Comparison of ENCODE assay signal across 1 cellular context in the genomic region with DNA sequence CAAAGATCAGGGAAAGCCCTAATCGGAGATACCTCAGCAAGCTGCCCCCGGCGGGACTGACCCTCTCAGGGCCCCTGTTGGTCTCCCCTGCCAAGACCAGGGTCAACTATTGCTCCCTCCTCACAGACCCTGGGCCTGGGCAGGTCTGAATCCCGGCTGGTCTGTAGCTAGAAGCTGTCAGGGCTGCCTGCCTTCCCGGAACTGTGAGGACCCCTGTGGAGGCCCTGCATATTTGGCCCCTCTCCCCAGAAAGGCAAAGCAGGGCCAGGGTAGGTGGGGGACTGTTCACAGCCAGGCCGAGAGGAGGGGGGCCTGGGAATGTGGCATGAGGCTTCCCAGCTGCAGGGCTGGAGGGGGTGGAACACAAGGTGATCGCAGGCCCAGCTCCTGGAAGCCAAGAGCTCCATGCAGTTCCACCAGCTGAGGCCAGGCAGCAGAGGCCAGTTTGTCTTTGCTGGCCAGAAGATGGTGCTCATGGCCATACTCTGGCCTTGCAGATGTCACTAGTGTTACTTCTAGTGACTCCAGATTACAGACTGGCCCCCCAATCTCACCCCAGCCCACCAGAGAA.
TF ChIP-seq lines count a peak whose summit lies in the region.

No MANE protein-coding gene starts in this region.

TF ChIP-seq in SK-N-SH treated with all-trans-retinoic acid at 6 μM for 48 hours, 23 proteins besides CTCF, POLR2A, EP300 and RAD21 (continued from another document):
- TF ChIP-seq TCF4 (CRISPR knock-in tag; IDR thresholded peaks at IDR 0.05; ENCODE audit: borderline replicate concordance) (no peak), CREB5 (CRISPR knock-in tag; IDR thresholded peaks at IDR 0.05; ENCODE audit: low read depth) (no peak), ESRRG (CRISPR knock-in tag; IDR thresholded peaks at IDR 0.05) (no peak), RARB (CRISPR knock-in tag; IDR thresholded peaks at IDR 0.05) (no peak), BACH2 (CRISPR knock-in tag; IDR thresholded peaks at IDR 0.05; ENCODE audit: borderline replicate concordance) (no peak), ISL1 (CRISPR knock-in tag; IDR thresholded peaks at IDR 0.05) (no peak), SNAI2 (CRISPR knock-in tag; IDR thresholded peaks at IDR 0.05) (no peak), ZNF70 (CRISPR knock-in tag; IDR thresholded peaks at IDR 0.05) (no peak), OSR1 (CRISPR knock-in tag; IDR thresholded peaks at IDR 0.05) (no peak), TOX (CRISPR knock-in tag; IDR thresholded peaks at IDR 0.05; ENCODE audit: borderline replicate concordance) (no peak), GLIS3 (CRISPR knock-in tag; IDR thresholded peaks at IDR 0.05) (no peak), ZFP30 (CRISPR knock-in tag; IDR thresholded peaks at IDR 0.05) (no peak)
- TF ChIP-seq, protein P1, sequence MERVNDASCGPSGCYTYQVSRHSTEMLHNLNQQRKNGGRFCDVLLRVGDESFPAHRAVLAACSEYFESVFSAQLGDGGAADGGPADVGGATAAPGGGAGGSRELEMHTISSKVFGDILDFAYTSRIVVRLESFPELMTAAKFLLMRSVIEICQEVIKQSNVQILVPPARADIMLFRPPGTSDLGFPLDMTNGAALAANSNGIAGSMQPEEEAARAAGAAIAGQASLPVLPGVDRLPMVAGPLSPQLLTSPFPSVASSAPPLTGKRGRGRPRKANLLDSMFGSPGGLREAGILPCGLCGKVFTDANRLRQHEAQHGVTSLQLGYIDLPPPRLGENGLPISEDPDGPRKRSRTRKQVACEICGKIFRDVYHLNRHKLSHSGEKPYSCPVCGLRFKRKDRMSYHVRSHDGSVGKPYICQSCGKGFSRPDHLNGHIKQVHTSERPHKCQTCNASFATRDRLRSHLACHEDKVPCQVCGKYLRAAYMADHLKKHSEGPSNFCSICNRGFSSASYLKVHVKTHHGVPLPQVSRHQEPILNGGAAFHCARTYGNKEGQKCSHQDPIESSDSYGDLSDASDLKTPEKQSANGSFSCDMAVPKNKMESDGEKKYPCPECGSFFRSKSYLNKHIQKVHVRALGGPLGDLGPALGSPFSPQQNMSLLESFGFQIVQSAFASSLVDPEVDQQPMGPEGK (CRISPR knock-in tag; IDR thresholded peaks at IDR 0.05; ENCODE audit: borderline replicate concordance) = no peak
- TF ChIP-seq, protein P2, sequence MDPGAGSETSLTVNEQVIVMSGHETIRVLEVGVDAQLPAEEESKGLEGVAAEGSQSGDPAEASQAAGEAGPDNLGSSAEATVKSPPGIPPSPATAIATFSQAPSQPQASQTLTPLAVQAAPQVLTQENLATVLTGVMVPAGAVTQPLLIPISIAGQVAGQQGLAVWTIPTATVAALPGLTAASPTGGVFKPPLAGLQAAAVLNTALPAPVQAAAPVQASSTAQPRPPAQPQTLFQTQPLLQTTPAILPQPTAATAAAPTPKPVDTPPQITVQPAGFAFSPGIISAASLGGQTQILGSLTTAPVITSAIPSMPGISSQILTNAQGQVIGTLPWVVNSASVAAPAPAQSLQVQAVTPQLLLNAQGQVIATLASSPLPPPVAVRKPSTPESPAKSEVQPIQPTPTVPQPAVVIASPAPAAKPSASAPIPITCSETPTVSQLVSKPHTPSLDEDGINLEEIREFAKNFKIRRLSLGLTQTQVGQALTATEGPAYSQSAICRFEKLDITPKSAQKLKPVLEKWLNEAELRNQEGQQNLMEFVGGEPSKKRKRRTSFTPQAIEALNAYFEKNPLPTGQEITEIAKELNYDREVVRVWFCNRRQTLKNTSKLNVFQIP (CRISPR knock-in tag; IDR thresholded peaks at IDR 0.05; ENCODE audit: borderline replicate concordance, low read depth) = no peak
- TF ChIP-seq, protein P3, sequence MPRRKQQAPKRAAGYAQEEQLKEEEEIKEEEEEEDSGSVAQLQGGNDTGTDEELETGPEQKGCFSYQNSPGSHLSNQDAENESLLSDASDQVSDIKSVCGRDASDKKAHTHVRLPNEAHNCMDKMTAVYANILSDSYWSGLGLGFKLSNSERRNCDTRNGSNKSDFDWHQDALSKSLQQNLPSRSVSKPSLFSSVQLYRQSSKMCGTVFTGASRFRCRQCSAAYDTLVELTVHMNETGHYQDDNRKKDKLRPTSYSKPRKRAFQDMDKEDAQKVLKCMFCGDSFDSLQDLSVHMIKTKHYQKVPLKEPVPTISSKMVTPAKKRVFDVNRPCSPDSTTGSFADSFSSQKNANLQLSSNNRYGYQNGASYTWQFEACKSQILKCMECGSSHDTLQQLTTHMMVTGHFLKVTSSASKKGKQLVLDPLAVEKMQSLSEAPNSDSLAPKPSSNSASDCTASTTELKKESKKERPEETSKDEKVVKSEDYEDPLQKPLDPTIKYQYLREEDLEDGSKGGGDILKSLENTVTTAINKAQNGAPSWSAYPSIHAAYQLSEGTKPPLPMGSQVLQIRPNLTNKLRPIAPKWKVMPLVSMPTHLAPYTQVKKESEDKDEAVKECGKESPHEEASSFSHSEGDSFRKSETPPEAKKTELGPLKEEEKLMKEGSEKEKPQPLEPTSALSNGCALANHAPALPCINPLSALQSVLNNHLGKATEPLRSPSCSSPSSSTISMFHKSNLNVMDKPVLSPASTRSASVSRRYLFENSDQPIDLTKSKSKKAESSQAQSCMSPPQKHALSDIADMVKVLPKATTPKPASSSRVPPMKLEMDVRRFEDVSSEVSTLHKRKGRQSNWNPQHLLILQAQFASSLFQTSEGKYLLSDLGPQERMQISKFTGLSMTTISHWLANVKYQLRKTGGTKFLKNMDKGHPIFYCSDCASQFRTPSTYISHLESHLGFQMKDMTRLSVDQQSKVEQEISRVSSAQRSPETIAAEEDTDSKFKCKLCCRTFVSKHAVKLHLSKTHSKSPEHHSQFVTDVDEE (CRISPR knock-in tag; IDR thresholded peaks at IDR 0.05) = no peak
